In genomic region chr5:34652916-34653315, GRCh38 we compare ENCODE assay signal across 17 cellular contexts. TPM values are rescaled to one million over a fixed set of nuclear protein-coding genes. Genes with fewer than 3 reads are reported as not detected.
DNase-seq lines count a peak whose midpoint lies in the region; ATAC-seq, FAIRE-seq and TF ChIP-seq lines count a peak whose summit lies in the region.
"Had no signal": no experiment of that assay in that cellular context is flagged by ENCODE, and none has a peak within 500 bp of the region (broad histone marks: within the 10 kb centered on the region; RNA-seq: fewer than 3 reads in every experiment).

No MANE protein-coding gene starts in this region.

- no peak for ATAC-seq in HG03442 (IDR thresholded peaks at IDR 0.05; ENCODE audit: unreplicated experiment)
- ATAC-seq in GM19397 (IDR thresholded peaks at IDR 0.05; ENCODE audit: unreplicated experiment) = no peak
- ATAC-seq: heart right ventricle, HepG2, mucosa of descending colon had no signal

- H3K9me3 Mint-ChIP-seq in neural crest cell (no peaks in the 10 kb centered on the region), progenitor cell of endocrine pancreas (ENCODE audit: low read depth) (peaks cover 7% of the 10 kb centered on the region)
- H3K9me3 Mint-ChIP-seq: activated CD4-positive, alpha-beta memory T cell treated with anti-CD3 and anti-CD28 coated beads for 36 hours; activated naive CD8-positive, alpha-beta T cell treated with anti-CD3 and anti-CD28 coated beads for 36 hours; activated T-cell treated with anti-CD3 and anti-CD28 coated beads, Interleukin-2, amount 50 U/mL, for 24 hours; central memory CD8-positive, alpha-beta T cell had no signal

- no peak overlapping the region for H3K27ac Mint-ChIP-seq in neural crest cell (ENCODE audit: unreplicated experiment)
- H3K27ac Mint-ChIP-seq in progenitor cell of endocrine pancreas = no peak overlapping the region
- H3K27ac Mint-ChIP-seq: activated CD4-positive, alpha-beta memory T cell treated with anti-CD3 and anti-CD28 coated beads for 36 hours; activated naive CD8-positive, alpha-beta T cell treated with anti-CD3 and anti-CD28 coated beads for 36 hours; activated T-cell treated with anti-CD3 and anti-CD28 coated beads, Interleukin-2, amount 50 U/mL, for 24 hours had no signal

- H3K27me3 Mint-ChIP-seq in neural crest cell (ENCODE audit: low read depth) = peaks cover 38% of the 10 kb centered on the region
- H3K27me3 Mint-ChIP-seq in progenitor cell of endocrine pancreas = peaks cover 2% of the 10 kb centered on the region

- no peak for FAIRE-seq in RCC 7860 (lab: Jason Lieb, UNC)
- FAIRE-seq: HepG2 had no signal

- peak; percentile 87 for DNase-seq in EH (ENCODE audit: low read depth)
- peak; percentile 45 for DNase-seq in RCC 7860 (ENCODE audit: low spot score)
- peak; percentile 62 for DNase-seq in dermis blood vessel endothelial cell
- no peak for DNase-seq in neural crest cell (ENCODE audit: low read depth, low spot score)
- DNase-seq in progenitor cell of endocrine pancreas (ENCODE audit: low spot score, unreplicated experiment) = no peak
- DNase-seq in NCI-H187 treated with DMSO at 0.1 percent for 48 hours (lab: John Stamatoyannopoulos, UW) = no peak
- DNase-seq: activated CD4-positive, alpha-beta memory T cell treated with anti-CD3 and anti-CD28 coated beads for 36 hours; activated naive CD8-positive, alpha-beta T cell treated with anti-CD3 and anti-CD28 coated beads for 36 hours; activated T-cell treated with anti-CD3 and anti-CD28 coated beads, Interleukin-2, amount 50 U/mL, for 24 hours; heart right ventricle; mucosa of descending colon; occipital lobe; stimulated activated CD4-positive, alpha-beta T cell treated with anti-CD3 and anti-CD28 coated beads, Interleukin-4, amount 100 ng/mL, for 24 hours had no signal

- no peak for TF ChIP-seq CTCF in neural crest cell (conservative IDR thresholded peaks at IDR 0.05)
- TF ChIP-seq CTCF in progenitor cell of endocrine pancreas (IDR thresholded peaks at IDR 0.05; ENCODE audit: unreplicated experiment) = no peak

- peaks cover 18% of the 10 kb centered on the region for H3K4me1 Mint-ChIP-seq in neural crest cell
- peaks cover 17% of the 10 kb centered on the region for H3K4me1 Mint-ChIP-seq in progenitor cell of endocrine pancreas (ENCODE audit: low read depth)

- H3K36me3 Mint-ChIP-seq in neural crest cell (ENCODE audit: low read depth) (no peaks in the 10 kb centered on the region), progenitor cell of endocrine pancreas (ENCODE audit: insufficient read depth) (no peaks in the 10 kb centered on the region)
- H3K36me3 Mint-ChIP-seq: activated CD4-positive, alpha-beta memory T cell treated with anti-CD3 and anti-CD28 coated beads for 36 hours; activated naive CD8-positive, alpha-beta T cell treated with anti-CD3 and anti-CD28 coated beads for 36 hours had no signal

- H3K4me3 Mint-ChIP-seq in neural crest cell (peak overlapping the region; percentile 50), progenitor cell of endocrine pancreas (ENCODE audit: low read depth) (no peak overlapping the region)
- H3K4me3 Mint-ChIP-seq: activated CD4-positive, alpha-beta memory T cell treated with anti-CD3 and anti-CD28 coated beads for 36 hours; activated naive CD8-positive, alpha-beta T cell treated with anti-CD3 and anti-CD28 coated beads for 36 hours; activated T-cell treated with anti-CD3 and anti-CD28 coated beads, Interleukin-2, amount 50 U/mL, for 24 hours; central memory CD8-positive, alpha-beta T cell had no signal

RNA-seq across cellular contexts. Expression of gene RAI14, which starts 3.2 kb away (rescaled TPM):
- 204 and 257 TPM in 2 replicates for total RNA-seq in dermis blood vessel endothelial cell
- 82.7 and 92.7 TPM in 2 replicates for total RNA-seq in neural crest cell
- total RNA-seq in progenitor cell of endocrine pancreas = 116 and 121 TPM in 2 replicates

Comparison
In these comparisons a context has a peak if more than half of its experiments do, and no peak if none do; other contexts are left out.
1. DNase-seq: peak in EH (single experiment), RCC 7860 (single experiment) and dermis blood vessel endothelial cell (single experiment); none in neural crest cell (single experiment), progenitor cell of endocrine pancreas (single experiment) and NCI-H187 treated with DMSO at 0.1 percent for 48 hours (single experiment).